Comparison of ENCODE assay signal across 1 cellular context in genomic region chr5:181188700-181189362, GRCh38.
A peak's percentile ranks its signal among the peaks of the same experiment; 100 is the strongest.
TF ChIP-seq lines count a peak whose summit lies in the region.

No MANE protein-coding gene starts in this region.

TF ChIP-seq in K562, 482 proteins besides CTCF, POLR2A, EP300 and RAD21 (continued from another document and continues in another):
- TF ChIP-seq VEZF1 (CRISPR knock-in tag; IDR thresholded peaks at IDR 0.05) = no peak
- no peak for TF ChIP-seq ZBTB12 (CRISPR knock-in tag; IDR thresholded peaks at IDR 0.05)
- peak; percentile 24; the same call in 1 of the 2 replicates for TF ChIP-seq ZBTB5 (IDR thresholded peaks at IDR 0.05)
- TF ChIP-seq MYC (IDR thresholded peaks at IDR 0.05; ENCODE audit: low read depth, low read length) = no peak
- TF ChIP-seq MYC (CRISPR knock-in tag; IDR thresholded peaks at IDR 0.05; ENCODE audit: borderline replicate concordance, low read depth) = no peak
- TF ChIP-seq SRF (CRISPR knock-in tag; IDR thresholded peaks at IDR 0.05) = peak in 1 of 2 experiments; percentile 83; a peak in 1 of 4 replicates
- no peak for TF ChIP-seq CHD2 (IDR thresholded peaks at IDR 0.05; ENCODE audit: low read depth, low read length)
- 0 out of 2 replicates have a peak, but pooled peaks have one; percentile 3 for TF ChIP-seq GATAD2A (IDR thresholded peaks at IDR 0.05)
- peak; percentile 30; the same call in 1 of the 2 replicates for TF ChIP-seq RNF2 (IDR thresholded peaks at IDR 0.05)
- no peak for TF ChIP-seq TCF3 (CRISPR knock-in tag; IDR thresholded peaks at IDR 0.05)
- peak; percentile 61; the same call in 1 of the 2 replicates for TF ChIP-seq HMGXB4 (CRISPR knock-in tag; IDR thresholded peaks at IDR 0.05)
- TF ChIP-seq L3MBTL2 (IDR thresholded peaks at IDR 0.05) = 0 out of 2 replicates have a peak, but pooled peaks have one; percentile 40
- TF ChIP-seq ARID4B (CRISPR knock-in tag; IDR thresholded peaks at IDR 0.05) = peak; percentile 44; the same call in 1 of the 2 replicates
- TF ChIP-seq STAT5A (IDR thresholded peaks at IDR 0.05; ENCODE audit: borderline replicate concordance, low read length) = no peak
- TF ChIP-seq POLR3G (IDR thresholded peaks at IDR 0.05; ENCODE audit: extremely low read depth, insufficient read length, insufficient replicate concordance) = peak; percentile 40
- TF ChIP-seq OTX1 (CRISPR knock-in tag; IDR thresholded peaks at IDR 0.05) = no peak
- TF ChIP-seq ZNF324 (CRISPR knock-in tag; IDR thresholded peaks at IDR 0.05) = 0 out of 2 replicates have a peak, but pooled peaks have one; percentile 15
- 0 out of 2 replicates have a peak, but pooled peaks have one; percentile 45 for TF ChIP-seq ZBTB17 (CRISPR knock-in tag; IDR thresholded peaks at IDR 0.05)
- no peak for TF ChIP-seq PHF20 (IDR thresholded peaks at IDR 0.05; ENCODE audit: partially characterized antibody)
- TF ChIP-seq CEBPZ (IDR thresholded peaks at IDR 0.05; ENCODE audit: borderline replicate concordance, low read depth, low read length) = no peak
- no peak for TF ChIP-seq ATF7 (IDR thresholded peaks at IDR 0.05)
- peak; percentile 82 for TF ChIP-seq GTF3C2 (IDR thresholded peaks at IDR 0.05; ENCODE audit: borderline replicate concordance, extremely low read depth, insufficient read length)
- 0 out of 4 replicates have a peak, but pooled peaks of 1 of the 2 experiments have one; percentile 61 for TF ChIP-seq ARNT (IDR thresholded peaks at IDR 0.05)
- TF ChIP-seq FOS (IDR thresholded peaks at IDR 0.05; ENCODE audit: extremely low read depth, insufficient read length) = no peak
- TF ChIP-seq RFX5 (IDR thresholded peaks at IDR 0.05; ENCODE audit: low read depth, low read length) = peak; percentile 68; the same call in 1 of the 2 replicates
- TF ChIP-seq CEBPG (CRISPR knock-in tag; IDR thresholded peaks at IDR 0.05) = no peak
- TF ChIP-seq CEBPG (tag; conservative IDR thresholded peaks at IDR 0.05 in 1 of 2, IDR thresholded peaks at IDR 0.05 in 1 of 2) = no peak
- no peak for TF ChIP-seq SRSF1 (IDR thresholded peaks at IDR 0.05; ENCODE audit: low read depth, low read length)
- TF ChIP-seq ZBTB33 (CRISPR knock-in tag; IDR thresholded peaks at IDR 0.05) = 0 out of 2 replicates have a peak, but pooled peaks have one; percentile 1
- TF ChIP-seq MYNN (IDR thresholded peaks at IDR 0.05) = no peak
- TF ChIP-seq MYNN (CRISPR knock-in tag; IDR thresholded peaks at IDR 0.05) = no peak
- TF ChIP-seq ZNF311 (CRISPR knock-in tag; IDR thresholded peaks at IDR 0.05) = no peak
- TF ChIP-seq CHD4 (IDR thresholded peaks at IDR 0.05; ENCODE audit: insufficient read depth, insufficient replicate concordance, low read depth, low read length, poor library complexity, severe bottlenecking) = no peak
- no peak for TF ChIP-seq ID3 (CRISPR knock-in tag; IDR thresholded peaks at IDR 0.05)
- no peak for TF ChIP-seq ID3 (tag; IDR thresholded peaks at IDR 0.05)
- peak; percentile 6; the same call in 1 of the 2 replicates for TF ChIP-seq FOXM1 (IDR thresholded peaks at IDR 0.05; ENCODE audit: low read depth)
- TF ChIP-seq FOXM1 (CRISPR knock-in tag; IDR thresholded peaks at IDR 0.05; ENCODE audit: low read depth) = no peak
- TF ChIP-seq ZNF121 (CRISPR knock-in tag; conservative IDR thresholded peaks at IDR 0.05) = no peak
- TF ChIP-seq THRB (CRISPR knock-in tag; conservative IDR thresholded peaks at IDR 0.05) = no peak
